Comparison of ENCODE assay signal across 1 cellular context in genomic region chr14:99225804-99226203, GRCh38.
TF ChIP-seq lines count a peak whose summit lies in the region.

No MANE protein-coding gene starts in this region.

TF ChIP-seq in WTC11, 78 proteins besides CTCF, POLR2A, EP300 and RAD21 (continued from another document):
- TF ChIP-seq PREB (CRISPR knock-in tag; IDR thresholded peaks at IDR 0.05; ENCODE audit: borderline replicate concordance) (no peak), ZNF232 (CRISPR knock-in tag; IDR thresholded peaks at IDR 0.05) (no peak), TEAD1 (CRISPR knock-in tag; IDR thresholded peaks at IDR 0.05) (no peak), ZNF532 (CRISPR knock-in tag; IDR thresholded peaks at IDR 0.05; ENCODE audit: borderline replicate concordance) (no peak), NFE2L1 (CRISPR knock-in tag; IDR thresholded peaks at IDR 0.05) (no peak), GTF2I (CRISPR knock-in tag; conservative IDR thresholded peaks at IDR 0.05) (no peak), ZNF138 (CRISPR knock-in tag; conservative IDR thresholded peaks at IDR 0.05) (no peak), RELA (CRISPR knock-in tag; IDR thresholded peaks at IDR 0.05; ENCODE audit: borderline replicate concordance) (no peak), NFYB (CRISPR knock-in tag; conservative IDR thresholded peaks at IDR 0.05; ENCODE audit: low read depth) (no peak), OVOL2 (CRISPR knock-in tag; IDR thresholded peaks at IDR 0.05; ENCODE audit: borderline replicate concordance) (no peak), ZNF423 (CRISPR knock-in tag; IDR thresholded peaks at IDR 0.05) (no peak), MYBL2 (CRISPR knock-in tag; IDR thresholded peaks at IDR 0.05) (no peak), SMAD4 (CRISPR knock-in tag; IDR thresholded peaks at IDR 0.05) (no peak), ZNF219 (CRISPR knock-in tag; IDR thresholded peaks at IDR 0.05; ENCODE audit: borderline replicate concordance) (no peak), FOXK1 (CRISPR knock-in tag; IDR thresholded peaks at IDR 0.05) (no peak)
- TF ChIP-seq, protein P1, sequence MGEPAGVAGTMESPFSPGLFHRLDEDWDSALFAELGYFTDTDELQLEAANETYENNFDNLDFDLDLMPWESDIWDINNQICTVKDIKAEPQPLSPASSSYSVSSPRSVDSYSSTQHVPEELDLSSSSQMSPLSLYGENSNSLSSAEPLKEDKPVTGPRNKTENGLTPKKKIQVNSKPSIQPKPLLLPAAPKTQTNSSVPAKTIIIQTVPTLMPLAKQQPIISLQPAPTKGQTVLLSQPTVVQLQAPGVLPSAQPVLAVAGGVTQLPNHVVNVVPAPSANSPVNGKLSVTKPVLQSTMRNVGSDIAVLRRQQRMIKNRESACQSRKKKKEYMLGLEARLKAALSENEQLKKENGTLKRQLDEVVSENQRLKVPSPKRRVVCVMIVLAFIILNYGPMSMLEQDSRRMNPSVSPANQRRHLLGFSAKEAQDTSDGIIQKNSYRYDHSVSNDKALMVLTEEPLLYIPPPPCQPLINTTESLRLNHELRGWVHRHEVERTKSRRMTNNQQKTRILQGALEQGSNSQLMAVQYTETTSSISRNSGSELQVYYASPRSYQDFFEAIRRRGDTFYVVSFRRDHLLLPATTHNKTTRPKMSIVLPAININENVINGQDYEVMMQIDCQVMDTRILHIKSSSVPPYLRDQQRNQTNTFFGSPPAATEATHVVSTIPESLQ (CRISPR knock-in tag; IDR thresholded peaks at IDR 0.05), result no peak
- TF ChIP-seq, protein P2, sequence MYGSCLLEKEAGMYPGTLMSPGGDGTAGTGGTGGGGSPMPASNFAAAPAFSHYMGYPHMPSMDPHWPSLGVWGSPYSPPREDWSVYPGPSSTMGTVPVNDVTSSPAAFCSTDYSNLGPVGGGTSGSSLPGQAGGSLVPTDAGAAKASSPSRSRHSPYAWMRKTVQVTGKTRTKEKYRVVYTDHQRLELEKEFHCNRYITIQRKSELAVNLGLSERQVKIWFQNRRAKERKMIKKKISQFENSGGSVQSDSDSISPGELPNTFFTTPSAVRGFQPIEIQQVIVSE (CRISPR knock-in tag; IDR thresholded peaks at IDR 0.05; ENCODE audit: borderline replicate concordance), result no peak
